In genomic region chr1:151542710-151543129, GRCh38 we compare ENCODE assay signal across 11 cellular contexts. TPM values are rescaled to one million over a fixed set of nuclear protein-coding genes. Genes with fewer than 3 reads are reported as not detected.
DNase-seq lines count a peak whose midpoint lies in the region; ATAC-seq, FAIRE-seq and TF ChIP-seq lines count a peak whose summit lies in the region.
"Had no signal": no experiment of that assay in that cellular context is flagged by ENCODE, and none has a peak within 500 bp of the region (broad histone marks: within the 10 kb centered on the region; RNA-seq: fewer than 3 reads in every experiment).

No MANE protein-coding gene starts in this region.

- 50 to 56% methylated on average over 3 of the region's 3 CpGs for WGBS in tibial nerve, 2 donors

- peaks cover 62% of the 10 kb centered on the region for H3K4me1 ChIP-seq in adipocyte (ENCODE audit: control insufficient read depth, insufficient read depth, low read length)
- H3K4me1 ChIP-seq in kidney (ENCODE audit: control insufficient read depth in 1 of 2, insufficient read depth in 1 of 2, low read depth in 1 of 2, low read length in 2 of 2): peaks cover 7 to 23% of the 10 kb centered on the region in 2 donors
- peaks cover 0 to 9% of the 10 kb centered on the region in 2 donors for H3K4me1 ChIP-seq in uterus
- peaks cover 17% of the 10 kb centered on the region for H3K4me1 ChIP-seq in CD8-positive, alpha-beta memory T cell (ENCODE audit: insufficient read depth, low read length)
- H3K4me1 ChIP-seq in tibial nerve: peaks cover 0 to 37% (median 5%) of the 10 kb centered on the region in 4 donors

- FAIRE-seq in kidney (lab: Jason Lieb, UNC): no peak

- H3K27ac Mint-ChIP-seq in CD8-positive, alpha-beta memory T cell: no peak overlapping the region
- H3K27ac Mint-ChIP-seq: activated naive CD8-positive, alpha-beta T cell; T-helper 2 cell treated with Interferon-gamma antibody and Interleukin-4, amounts not matched to agents 5 μg/mL and 100 μg/mL, for 36 hours had no signal

- no peaks in the 10 kb centered on the region for H3K9me3 ChIP-seq in adipocyte (ENCODE audit: control insufficient read depth, low read length)
- no peaks in the 10 kb centered on the region for H3K9me3 ChIP-seq in kidney (ENCODE audit: control insufficient read depth in 1 of 2, low read length in 2 of 2)
- no peaks in the 10 kb centered on the region for H3K9me3 ChIP-seq in uterus
- H3K9me3 ChIP-seq in CD8-positive, alpha-beta memory T cell (ENCODE audit: low read length): no peaks in the 10 kb centered on the region
- H3K9me3 ChIP-seq in tibial nerve: no peaks in the 10 kb centered on the region
- H3K9me3 ChIP-seq: heart right ventricle had no signal

- POLR2A ChIA-PET in CD8-positive, alpha-beta memory T cell (lab: Charles Lee): interaction anchor here (0.6 kb wide), 1 partner anchor 8 kb away, joined by 3 read pairs; no protein-coding TSS in a partner anchor

- H3K27me3 ChIP-seq in adipocyte (replicated peaks; ENCODE audit: control insufficient read depth, insufficient read depth, low read length) (no peaks in the 10 kb centered on the region), uterus (no peaks in the 10 kb centered on the region), tibial nerve (no peaks in the 10 kb centered on the region)
- no peaks in the 10 kb centered on the region for H3K27me3 ChIP-seq in CD8-positive, alpha-beta memory T cell (ENCODE audit: insufficient read depth, low read length, poor library complexity, severe bottlenecking)

- intact Hi-C loops in kidney (cut with DNase I) (no loop called here), uterus (cut with DNase I; ENCODE audit: low total_unique reads) (no loop called here)

- H3K36me3 ChIP-seq in adipocyte (ENCODE audit: control insufficient read depth, insufficient read depth, low read length, severe bottlenecking) (no peaks in the 10 kb centered on the region), kidney (ENCODE audit: control insufficient read depth in 1 of 2, insufficient read depth in 2 of 2, low read length in 2 of 2) (no peaks in the 10 kb centered on the region), uterus (no peaks in the 10 kb centered on the region), tibial nerve (no peaks in the 10 kb centered on the region)
- no peaks in the 10 kb centered on the region for H3K36me3 ChIP-seq in CD8-positive, alpha-beta memory T cell (ENCODE audit: insufficient read depth, low read length)
- H3K36me3 ChIP-seq: heart right ventricle had no signal

- H3K27me3 Mint-ChIP-seq in CD8-positive, alpha-beta memory T cell: peaks cover 3 to 9% of the 10 kb centered on the region in 2 donors

- TF ChIP-seq EP300 in tibial nerve (IDR thresholded peaks at IDR 0.05): no peak

- ATAC-seq in HG03196 (IDR thresholded peaks at IDR 0.05; ENCODE audit: unreplicated experiment): no peak
- ATAC-seq: heart right ventricle had no signal

- H3K9ac ChIP-seq in adipocyte (ENCODE audit: low read length) (no peak overlapping the region), kidney (ENCODE audit: low read length in 2 of 2) (peak overlapping the region; percentile 34 to 66)

- no peak overlapping the region for H3K4me3 ChIP-seq in adipocyte (ENCODE audit: low read length)
- peak overlapping the region; percentile 23 to 83 for H3K4me3 ChIP-seq in kidney (ENCODE audit: low read length in 2 of 2)
- H3K4me3 ChIP-seq in uterus: no peak overlapping the region
- no peak overlapping the region for H3K4me3 ChIP-seq in CD8-positive, alpha-beta memory T cell (ENCODE audit: low read length)
- no peak overlapping the region for H3K4me3 ChIP-seq in tibial nerve
- H3K4me3 ChIP-seq: heart right ventricle had no signal

- CTCF ChIA-PET in CD8-positive, alpha-beta memory T cell (lab: Charles Lee): no interaction called here

- peaks cover 0 to 5% (median 0%) of the 10 kb centered on the region in 3 donors for H3K36me3 Mint-ChIP-seq in CD8-positive, alpha-beta memory T cell
- H3K36me3 Mint-ChIP-seq: activated naive CD8-positive, alpha-beta T cell had no signal

- peaks cover 26% of the 10 kb centered on the region in 3 donors for H3K4me1 Mint-ChIP-seq in CD8-positive, alpha-beta memory T cell

- DNase-seq in NCI-H345 (lab: John Stamatoyannopoulos, UW) (peak; percentile 19), NCI-H345 treated with DMSO at 0.1 percent for 48 hours (lab: John Stamatoyannopoulos, UW; ENCODE audit: unreplicated experiment) (no peak), adipocyte (ENCODE audit: low read depth) (peak; percentile 74), kidney (no peak), uterus (peak; percentile 23 to 46), tibial nerve (ENCODE audit: low spot score in 2 of 2) (no peak)
- no peak for DNase-seq in CD8-positive, alpha-beta memory T cell
- DNase-seq: heart right ventricle had no signal

- no peaks in the 10 kb centered on the region for H3K9me3 Mint-ChIP-seq in CD8-positive, alpha-beta memory T cell
- H3K9me3 Mint-ChIP-seq: T-helper 2 cell treated with Interferon-gamma antibody and Interleukin-4, amounts not matched to agents 5 μg/mL and 100 μg/mL, for 36 hours had no signal

- H3K4me3 Mint-ChIP-seq in CD8-positive, alpha-beta memory T cell: peak overlapping the region in 1 of 7 donors; percentile 91
- H3K4me3 Mint-ChIP-seq: activated naive CD8-positive, alpha-beta T cell; T-helper 2 cell treated with Interferon-gamma antibody and Interleukin-4, amounts not matched to agents 5 μg/mL and 100 μg/mL, for 36 hours had no signal

- TF ChIP-seq POLR2A in uterus (IDR thresholded peaks at IDR 0.05): no peak
- no peak for TF ChIP-seq POLR2A in tibial nerve (IDR thresholded peaks at IDR 0.05)

- H3K27ac ChIP-seq in kidney (ENCODE audit: low read depth in 2 of 2, low read length in 2 of 2): peak overlapping the region; percentile 26 to 98
- peak overlapping the region; percentile 51 for H3K27ac ChIP-seq in uterus
- no peak overlapping the region for H3K27ac ChIP-seq in CD8-positive, alpha-beta memory T cell (ENCODE audit: low read depth, low read length)
- H3K27ac ChIP-seq in tibial nerve: peak overlapping the region in 1 of 4 donors; percentile 32
- H3K27ac ChIP-seq: heart right ventricle had no signal

- TF ChIP-seq CTCF in kidney (IDR thresholded peaks at IDR 0.05; ENCODE audit: borderline replicate concordance, extremely low read depth, insufficient read depth) (no peak), uterus (IDR thresholded peaks at IDR 0.05) (no peak), tibial nerve (IDR thresholded peaks at IDR 0.05) (no peak)

RNA-seq across cellular contexts. Expression of gene TUFT1, which starts 2.6 kb away (rescaled TPM):
- total RNA-seq in kidney (12.9 TPM), uterus (1 to 10 TPM in 3 of 4 donors, under 1 TPM in 1; 0.29 to 7.3 (median 5.0) TPM), tibial nerve (1 to 10 TPM; 3.3 to 8.1 (median 5.3) TPM)
- 8.9 TPM for polyA plus RNA-seq in kidney (ENCODE audit: insufficient read depth, low read depth, low replicate concordance)
- total RNA-seq in CD8-positive, alpha-beta memory T cell: 1 to 10 TPM; 2.0 to 2.3 TPM
- polyA plus RNA-seq in CD8-positive, alpha-beta memory T cell: 1.8 TPM

RNA-seq across cellular contexts. Expression of gene CGN, which starts 31.5 kb away (rescaled TPM):
- total RNA-seq in kidney: 41.6 TPM
- polyA plus RNA-seq in kidney (ENCODE audit: insufficient read depth, low read depth, low replicate concordance): 24.0 TPM
- 1 to 10 TPM in 2 of 4 donors, under 1 TPM in 2; under 0.01 to 7.3 (median 0.85) TPM for total RNA-seq in uterus
- 1 to 10 TPM; 1.1 to 1.6 TPM for total RNA-seq in CD8-positive, alpha-beta memory T cell
- 0.36 TPM for polyA plus RNA-seq in CD8-positive, alpha-beta memory T cell
- 1 to 10 TPM in 3 of 4 donors, under 1 TPM in 1; 0.63 to 4.9 (median 2.0) TPM for total RNA-seq in tibial nerve

Comparison
In these comparisons a context has a peak if more than half of its experiments do, and no peak if none do; other contexts are left out.
1. DNase-seq: peak in NCI-H345 (single experiment), adipocyte (single experiment) and uterus (2 of 2); none in NCI-H345 treated with DMSO at 0.1 percent for 48 hours (single experiment), kidney (single experiment), CD8-positive, alpha-beta memory T cell (0 of 5) and tibial nerve (0 of 2).
2. H3K4me3 ChIP-seq: peak in kidney (2 of 2); none in adipocyte (single experiment), uterus (0 of 2), CD8-positive, alpha-beta memory T cell (single experiment) and tibial nerve (0 of 4).